Comparison of ENCODE assay signal across 9 cellular contexts in the genomic region with DNA sequence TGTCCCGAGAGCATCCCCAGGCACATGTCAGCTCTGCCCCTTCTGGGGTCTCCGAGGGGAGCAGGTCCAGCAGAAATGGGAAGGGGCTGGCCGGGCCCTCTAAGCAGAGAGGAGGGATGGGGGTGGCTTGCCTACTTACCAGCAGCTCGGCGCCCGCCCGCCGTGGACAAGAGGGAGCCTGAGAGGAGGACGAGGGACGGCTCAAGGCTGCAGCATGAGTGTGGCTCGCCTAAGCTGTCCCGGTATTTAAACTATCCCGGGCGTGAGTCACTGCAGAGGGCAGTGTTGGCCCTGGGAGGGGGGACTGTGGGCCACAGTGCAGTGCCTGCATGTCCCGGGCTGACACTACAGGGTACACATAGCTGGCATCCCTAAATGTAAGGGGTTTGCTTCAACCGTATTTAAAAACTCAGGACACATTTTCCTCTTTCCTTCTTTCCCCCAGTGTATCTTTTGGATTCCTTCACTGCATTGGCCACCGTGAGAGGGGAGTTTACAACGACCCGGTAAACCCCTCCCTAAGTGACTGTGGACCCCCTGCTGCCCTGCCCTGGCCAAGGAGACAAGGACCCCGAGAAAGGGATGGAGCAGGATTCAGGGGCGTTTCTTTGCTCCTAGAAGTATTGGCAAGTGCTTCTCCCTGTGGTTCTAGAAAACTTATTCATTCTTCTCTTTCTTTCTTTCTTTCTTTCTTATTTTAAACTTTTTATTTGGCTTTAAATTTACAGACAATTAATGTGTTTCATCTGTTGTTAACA. TPM values are rescaled to one million over a fixed set of nuclear protein-coding genes. Genes with fewer than 3 reads are reported as not detected.
A peak's percentile ranks its signal among the peaks of the same experiment; 100 is the strongest.
DNase-seq lines count a peak whose midpoint lies in the region; ATAC-seq, FAIRE-seq and TF ChIP-seq lines count a peak whose summit lies in the region.
"Had no signal": no experiment of that assay in that cellular context is flagged by ENCODE, and none has a peak within 500 bp of the region (broad histone marks: within the 10 kb centered on the region; RNA-seq: fewer than 3 reads in every experiment).

A gene (minus strand): TSS at position 222 of the 758 bp plus-strand sequence. CDS start 8,700 bp downstream, outside the sequence.

- H3K4me1 ChIP-seq in RWPE2 (ENCODE audit: insufficient read depth, poor library complexity, severe bottlenecking) (no peaks in the 10 kb centered on the region), pancreas (no peaks in the 10 kb centered on the region)

- no peaks in the 10 kb centered on the region for H3K27me3 ChIP-seq in RWPE2 (ENCODE audit: insufficient read depth, poor library complexity, severe bottlenecking)
- H3K27me3 ChIP-seq in pancreas = no peaks in the 10 kb centered on the region
- H3K27me3 ChIP-seq: ovary had no signal

- 9 to 12% methylated on average over 21 of the region's 21 CpGs for WGBS in pancreas, 2 donors

- H3K9me3 Mint-ChIP-seq in T-helper 2 cell treated with Interferon-gamma antibody and Interleukin-4, amounts not matched to agents 5 μg/mL and 100 μg/mL, for 36 hours = no peaks in the 10 kb centered on the region

- H3K27ac Mint-ChIP-seq in T-helper 2 cell treated with Interferon-gamma antibody and Interleukin-4, amounts not matched to agents 5 μg/mL and 100 μg/mL, for 36 hours = no peak within 1 kb of the TSS

- H3K36me3 Mint-ChIP-seq in T-helper 2 cell treated with Interferon-gamma antibody and Interleukin-4, amounts not matched to agents 5 μg/mL and 100 μg/mL, for 36 hours (ENCODE audit: low read depth) = no peaks in the 10 kb centered on the region

- no peak for TF ChIP-seq CTCF in RWPE2 (IDR thresholded peaks at IDR 0.05; ENCODE audit: poor library complexity, severe bottlenecking)
- TF ChIP-seq CTCF in fibroblast of villous mesenchyme (IDR thresholded peaks at IDR 0.05; ENCODE audit: insufficient read depth, low read depth, low read length) = no peak
- TF ChIP-seq CTCF in pancreas (IDR thresholded peaks at IDR 0.05) = no peak

- H3K9me3 ChIP-seq in RWPE2 (ENCODE audit: severe bottlenecking) = no peaks in the 10 kb centered on the region
- H3K9me3 ChIP-seq in pancreas = no peaks in the 10 kb centered on the region
- H3K9me3 ChIP-seq: ovary had no signal

- DNase-seq in GM04503 (ENCODE audit: low read depth) = peak; percentile 33
- no peak for DNase-seq in RWPE2 (ENCODE audit: low spot score)
- DNase-seq in fibroblast of villous mesenchyme (ENCODE audit: low read depth) = peak; percentile 46
- peak in 1 of 6 donors; percentile 12 for DNase-seq in pancreas
- no peak for DNase-seq in NK-92 (lab: John Stamatoyannopoulos, UW; ENCODE audit: unreplicated experiment)
- DNase-seq in activated naive CD4-positive, alpha-beta T cell treated with anti-CD3 and anti-CD28 coated beads, Interleukin-2, amount 50 U/mL, for 16 hours = no peak
- DNase-seq in T-helper 2 cell treated with Interferon-gamma antibody and Interleukin-4, amounts not matched to agents 5 μg/mL and 100 μg/mL, for 36 hours (ENCODE audit: low spot score) = no peak
- DNase-seq: ovary had no signal

- no peaks in the 10 kb centered on the region for H3K36me3 ChIP-seq in RWPE2 (ENCODE audit: low read depth)
- no peaks in the 10 kb centered on the region for H3K36me3 ChIP-seq in pancreas
- H3K36me3 ChIP-seq: ovary had no signal

- no peak within 1 kb of the TSS for H3K27ac ChIP-seq in RWPE2 (ENCODE audit: poor library complexity, severe bottlenecking)
- no peak within 1 kb of the TSS for H3K27ac ChIP-seq in pancreas
- H3K27ac ChIP-seq: ovary had no signal

- H3K4me1 Mint-ChIP-seq in T-helper 2 cell treated with Interferon-gamma antibody and Interleukin-4, amounts not matched to agents 5 μg/mL and 100 μg/mL, for 36 hours (ENCODE audit: low read depth) = no peaks in the 10 kb centered on the region

- intact Hi-C loops in pancreas (cut with DNase I) = no loop called here

- ATAC-seq in RWPE2 (ENCODE audit: low read depth) (peak; percentile 77), pancreas (peak in 3 of 4 donors; percentile 64 to 80 (median 74)), HG03457 (IDR thresholded peaks at IDR 0.05; ENCODE audit: unreplicated experiment) (no peak)

- H3K4me3 ChIP-seq in RWPE2 (ENCODE audit: severe bottlenecking) (no peak within 1 kb of the TSS), fibroblast of villous mesenchyme (ENCODE audit: low read depth, low read length) (no peak within 1 kb of the TSS), pancreas (no peak within 1 kb of the TSS)
- H3K4me3 ChIP-seq: ovary had no signal

- FAIRE-seq in pancreas (lab: Jason Lieb, UNC) = no peak

- no peak within 1 kb of the TSS for H3K4me3 Mint-ChIP-seq in T-helper 2 cell treated with Interferon-gamma antibody and Interleukin-4, amounts not matched to agents 5 μg/mL and 100 μg/mL, for 36 hours

- peaks cover 28% of the 10 kb centered on the region for H3K27me3 Mint-ChIP-seq in T-helper 2 cell treated with Interferon-gamma antibody and Interleukin-4, amounts not matched to agents 5 μg/mL and 100 μg/mL, for 36 hours (ENCODE audit: low read depth)

RNA-seq across cellular contexts. Expression of the gene that starts here (rescaled TPM):
- total RNA-seq in fibroblast of villous mesenchyme (0.43 and 3.9 TPM in 2 replicates), pancreas (under 1 TPM in 5 of 6 donors, not detected in 1; 0.03 to 0.25 (median 0.09) TPM)
- under 1 TPM; 0.02 to 0.04 TPM for polyA plus RNA-seq in pancreas

Comparison
In these comparisons a context has a peak if more than half of its experiments do, and no peak if none do; other contexts are left out.
1. Peak in ATAC-seq in pancreas; RNA of the gene not detected or under 1 TPM.
2. DNase-seq: peak in GM04503 (single experiment) and fibroblast of villous mesenchyme (single experiment); none in RWPE2 (single experiment), NK-92 (single experiment), activated naive CD4-positive, alpha-beta T cell treated with anti-CD3 and anti-CD28 coated beads, Interleukin-2, amount 50 U/mL, for 16 hours (single experiment) and T-helper 2 cell treated with Interferon-gamma antibody and Interleukin-4, amounts not matched to agents 5 μg/mL and 100 μg/mL, for 36 hours (single experiment).